Comparison of ENCODE assay signal across 9 cellular contexts in the genomic region with DNA sequence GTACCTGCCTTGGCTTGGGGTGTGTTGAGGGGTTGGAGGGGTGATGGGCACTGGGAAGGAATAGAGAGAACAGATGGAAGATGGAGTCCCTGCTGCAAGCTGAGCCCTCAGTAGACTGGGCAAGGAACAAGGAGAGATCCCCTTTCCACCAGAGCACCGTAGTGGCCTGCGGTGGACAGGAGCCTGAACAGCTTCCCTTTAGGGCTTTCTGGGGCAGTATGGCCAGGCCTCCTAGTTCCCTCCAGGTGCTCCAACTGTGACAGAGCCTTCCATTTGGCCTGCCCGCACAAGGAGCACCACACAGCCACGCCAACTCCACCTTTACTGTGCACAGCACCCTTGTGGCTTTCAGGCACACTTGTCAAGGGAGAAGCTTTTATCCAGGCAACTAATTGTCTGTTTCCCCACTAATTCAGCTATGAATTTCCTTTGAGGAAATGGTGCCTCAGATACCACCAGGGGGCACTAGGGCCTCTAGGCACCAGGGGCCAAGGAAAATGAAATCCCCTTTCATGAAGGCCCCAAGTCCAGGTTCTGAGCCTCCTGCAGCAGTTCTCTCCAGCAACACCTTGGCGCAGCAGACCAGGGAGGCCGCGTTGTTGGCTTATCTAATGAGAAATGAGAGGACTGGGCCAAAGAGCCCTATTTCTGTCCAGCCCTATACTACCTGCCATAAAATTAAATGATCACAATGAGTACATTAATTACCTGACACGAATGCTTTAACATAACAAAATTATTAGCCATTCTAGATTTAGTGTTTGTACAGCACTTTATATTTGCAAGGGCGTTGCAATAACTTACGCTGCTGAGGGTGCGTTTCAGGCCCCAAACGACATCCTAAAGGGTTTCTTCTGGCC. TPM values are rescaled to one million over a fixed set of nuclear protein-coding genes. Genes with fewer than 3 reads are reported as not detected.
DNase-seq lines count a peak whose midpoint lies in the region; ATAC-seq lines count a peak whose summit lies in the region.
"Had no signal": no experiment of that assay in that cellular context is flagged by ENCODE, and none has a peak within 500 bp of the region (broad histone marks: within the 10 kb centered on the region; RNA-seq: fewer than 3 reads in every experiment).

No MANE protein-coding gene starts in this region.

- in situ Hi-C loops in Caki2 (cut with HindIII; ENCODE audit: low pct_unique_long_range_greater_than_20kb, low sequenced_read_pairs) = no loop called here

- 59% methylated on average over 12 of the region's 12 CpGs for WGBS in right cardiac atrium

- intact Hi-C loops in right cardiac atrium (cut with DNase I) (loop anchor here (2.0 to 10.0 kb wide), 3 partner anchors 127 to 217 kb away; no protein-coding TSS in a partner anchor), sciatic nerve (cut with DNase I) (loop anchor here (10.0 kb wide), 1 partner anchor 217 kb away; no protein-coding TSS in a partner anchor)

- H3K36me3 Mint-ChIP-seq in activated naive CD8-positive, alpha-beta T cell treated with anti-CD3 and anti-CD28 coated beads, Interleukin-2, amount 50 U/mL, for 24 hours (ENCODE audit: low read depth) = no peaks in the 10 kb centered on the region

- peak; percentile 21 for DNase-seq in Caki2 (ENCODE audit: low read depth)
- peak; percentile 55 for DNase-seq in HT1080 (ENCODE audit: low read depth)
- peak; percentile 37 for DNase-seq in RKO (ENCODE audit: low spot score)
- DNase-seq in activated naive CD8-positive, alpha-beta T cell treated with anti-CD3 and anti-CD28 coated beads, Interleukin-2, amount 50 U/mL, for 24 hours = peak; percentile 56
- DNase-seq in right cardiac atrium = peak; percentile 27 to 58 (median 54)
- peak; percentile 65 for DNase-seq in sciatic nerve (ENCODE audit: low spot score)

- no peak overlapping the region for H3K27ac Mint-ChIP-seq in activated naive CD8-positive, alpha-beta T cell treated with anti-CD3 and anti-CD28 coated beads, Interleukin-2, amount 50 U/mL, for 24 hours

- H3K9me3 ChIP-seq in right cardiac atrium (ENCODE audit: control insufficient read depth, low read length) = no peaks in the 10 kb centered on the region
- H3K9me3 ChIP-seq: SJSA1 had no signal

- H3K27me3 ChIP-seq in right cardiac atrium (ENCODE audit: control insufficient read depth, insufficient read depth) = no peaks in the 10 kb centered on the region

- ATAC-seq in activated naive CD8-positive, alpha-beta T cell treated with anti-CD3 and anti-CD28 coated beads, Interleukin-2, amount 50 U/mL, for 24 hours = no peak
- peak in 1 of 2 donors; percentile 34 for ATAC-seq in right cardiac atrium
- peak; percentile 26 for ATAC-seq in sciatic nerve
- ATAC-seq in GM21447 (IDR thresholded peaks at IDR 0.05; ENCODE audit: unreplicated experiment) = no peak
- no peak for ATAC-seq in HG03571 (IDR thresholded peaks at IDR 0.05; ENCODE audit: unreplicated experiment)

- H3K4me1 ChIP-seq in right cardiac atrium (ENCODE audit: control insufficient read depth, insufficient read depth, low read length) = no peaks in the 10 kb centered on the region
- H3K4me1 ChIP-seq: SJSA1 had no signal

- no peak overlapping the region for H3K27ac ChIP-seq in right cardiac atrium (ENCODE audit: low read length)
- H3K27ac ChIP-seq: SJSA1 had no signal

- H3K4me3 Mint-ChIP-seq in activated naive CD8-positive, alpha-beta T cell treated with anti-CD3 and anti-CD28 coated beads, Interleukin-2, amount 50 U/mL, for 24 hours = no peak overlapping the region

- H3K4me3 ChIP-seq in right cardiac atrium (ENCODE audit: low read length) = no peak overlapping the region
- H3K4me3 ChIP-seq: SJSA1 had no signal

- peaks cover 2% of the 10 kb centered on the region for H3K27me3 Mint-ChIP-seq in activated naive CD8-positive, alpha-beta T cell treated with anti-CD3 and anti-CD28 coated beads, Interleukin-2, amount 50 U/mL, for 24 hours

- no peaks in the 10 kb centered on the region for H3K9me3 Mint-ChIP-seq in activated naive CD8-positive, alpha-beta T cell treated with anti-CD3 and anti-CD28 coated beads, Interleukin-2, amount 50 U/mL, for 24 hours

- H3K4me1 Mint-ChIP-seq in activated naive CD8-positive, alpha-beta T cell treated with anti-CD3 and anti-CD28 coated beads, Interleukin-2, amount 50 U/mL, for 24 hours = no peaks in the 10 kb centered on the region

RNA-seq across cellular contexts. Expression of a gene that starts 23.1 kb away (rescaled TPM):
- total RNA-seq in Caki2 (2014; rRNA removed; shearing (Covaris generic); ENCODE audit: low replicate concordance) = 119 and 141 TPM in 2 replicates
- total RNA-seq in HT1080 (2014; rRNA removed; shearing (Covaris generic)) = 74.3 and 80.1 TPM in 2 replicates
- polyA plus RNA-seq in HT1080 (2015; cell fraction: cytosol; rRNA removed) = 67.7 and 78.5 TPM in 2 replicates
- 45.5 and 57.2 TPM in 2 replicates for polyA plus RNA-seq in HT1080 (2015; cell fraction: nucleus; rRNA removed)
- 10 to 100 TPM; 47.1 to 56.3 (median 52.2) TPM for total RNA-seq in right cardiac atrium
- polyA plus RNA-seq in right cardiac atrium = 36.4 TPM
- 59.8 TPM for total RNA-seq in sciatic nerve

RNA-seq across cellular contexts. Expression of a gene that starts 26.9 kb away (rescaled TPM):
- 61.0 and 69.8 TPM in 2 replicates for total RNA-seq in Caki2 (2014; rRNA removed; shearing (Covaris generic); ENCODE audit: low replicate concordance)
- 99.2 and 105 TPM in 2 replicates for total RNA-seq in HT1080 (2014; rRNA removed; shearing (Covaris generic))
- 93.3 and 95.7 TPM in 2 replicates for polyA plus RNA-seq in HT1080 (2015; cell fraction: cytosol; rRNA removed)
- polyA plus RNA-seq in HT1080 (2015; cell fraction: nucleus; rRNA removed) = 100 and 104 TPM in 2 replicates
- total RNA-seq in right cardiac atrium (10 to 100 TPM; 56.0 to 81.7 (median 69.3) TPM), sciatic nerve (60.0 TPM)
- polyA plus RNA-seq in right cardiac atrium = 74.1 TPM
